Comparison of ENCODE assay signal across 1 cellular context in the genomic region with DNA sequence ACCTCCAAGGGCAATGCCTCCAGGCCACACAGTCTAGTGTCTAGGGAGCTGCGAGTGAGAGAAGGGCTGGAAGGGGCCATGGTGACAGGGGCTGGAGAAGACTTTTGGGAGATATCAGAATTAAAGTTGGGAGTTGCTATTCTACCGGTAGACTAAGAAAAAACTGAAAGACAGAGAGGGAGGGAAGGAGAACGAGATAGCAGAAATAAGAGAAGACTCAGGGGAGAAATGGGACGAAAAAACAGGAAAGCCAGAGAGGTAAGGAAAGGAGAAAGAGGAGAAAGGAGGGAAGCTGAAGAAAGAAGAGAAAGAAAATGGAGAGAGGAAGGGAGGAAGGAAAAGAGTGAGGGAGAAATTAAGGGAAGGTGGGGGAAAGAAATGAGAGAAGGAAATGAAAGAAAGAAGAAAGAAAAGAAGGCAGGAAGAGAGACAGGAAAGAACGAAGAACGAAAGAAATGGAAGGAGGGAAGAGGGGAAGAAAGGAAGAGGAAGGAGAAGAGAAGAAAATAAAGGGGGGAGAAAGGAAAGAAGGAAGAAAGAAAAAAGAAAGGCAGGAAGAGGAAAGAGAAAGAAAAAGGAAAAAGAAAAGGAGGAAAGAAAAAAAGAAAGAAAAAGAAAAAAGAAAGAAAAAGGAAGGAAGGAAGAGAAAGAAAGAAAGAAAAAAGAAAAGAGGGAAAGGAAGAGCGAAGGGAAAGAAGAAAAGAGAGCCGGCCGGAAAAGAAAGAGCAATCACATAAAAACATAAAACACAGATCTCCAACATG.
A peak's percentile ranks its signal among the peaks of the same experiment; 100 is the strongest.
TF ChIP-seq lines count a peak whose summit lies in the region.

No MANE protein-coding gene starts in this region.

TF ChIP-seq in HEK293, 187 proteins besides CTCF, POLR2A, EP300 and RAD21 (continued from another document and continues in another):
- TF ChIP-seq ZNF184 (tag by site-specific recombination; IDR thresholded peaks at IDR 0.05) (no peak), ZNF610 (tag by site-specific recombination; IDR thresholded peaks at IDR 0.05; ENCODE audit: borderline replicate concordance) (0 out of 2 replicates have a peak, but pooled peaks have one; percentile 52), ZNF146 (tag by site-specific recombination; IDR thresholded peaks at IDR 0.05) (no peak), ZNF394 (tag by site-specific recombination; IDR thresholded peaks at IDR 0.05; ENCODE audit: borderline replicate concordance) (peak; percentile 33; the same call in 1 of the 2 replicates), ZNF48 (tag by site-specific recombination; IDR thresholded peaks at IDR 0.05) (no peak), ZNF560 (tag by site-specific recombination; IDR thresholded peaks at IDR 0.05; ENCODE audit: borderline replicate concordance) (no peak), ZNF426 (tag by site-specific recombination; IDR thresholded peaks at IDR 0.05) (no peak), ZBTB17 (tag by site-specific recombination; IDR thresholded peaks at IDR 0.05) (no peak), ZNF223 (tag by site-specific recombination; IDR thresholded peaks at IDR 0.05) (no peak), HOXA7 (CRISPR knock-in tag; IDR thresholded peaks at IDR 0.05; ENCODE audit: borderline replicate concordance) (no peak), RBAK (tag by site-specific recombination; IDR thresholded peaks at IDR 0.05) (no peak; the same call in 1 of the 2 replicates), ZNF292 (tag by site-specific recombination; IDR thresholded peaks at IDR 0.05; ENCODE audit: borderline replicate concordance, low read depth) (no peak), ZNF621 (tag by site-specific recombination; IDR thresholded peaks at IDR 0.05) (no peak), ZNF558 (tag by site-specific recombination; IDR thresholded peaks at IDR 0.05) (peak; percentile 57; the same call in 1 of the 2 replicates), ZNF221 (tag by site-specific recombination; IDR thresholded peaks at IDR 0.05; ENCODE audit: borderline replicate concordance) (no peak), ZIC2 (tag by site-specific recombination; IDR thresholded peaks at IDR 0.05) (no peak), GLI2 (tag by site-specific recombination; IDR thresholded peaks at IDR 0.05; ENCODE audit: borderline replicate concordance, low read depth) (no peak), ZNF660 (tag by site-specific recombination; IDR thresholded peaks at IDR 0.05) (no peak), KLF10 (tag by site-specific recombination; IDR thresholded peaks at IDR 0.05) (no peak), SALL2 (tag by site-specific recombination; IDR thresholded peaks at IDR 0.05; ENCODE audit: borderline replicate concordance) (peak; percentile 87; the same call in 1 of the 2 replicates), ZNF596 (tag by site-specific recombination; IDR thresholded peaks at IDR 0.05) (no peak), ZNF23 (tag by site-specific recombination; IDR thresholded peaks at IDR 0.05; ENCODE audit: borderline replicate concordance) (no peak; the same call in 1 of the 2 replicates), ZNF791 (tag by site-specific recombination; IDR thresholded peaks at IDR 0.05) (no peak), ZNF211 (tag by site-specific recombination; IDR thresholded peaks at IDR 0.05; ENCODE audit: low read depth) (no peak), ZNF175 (tag by site-specific recombination; IDR thresholded peaks at IDR 0.05) (no peak), ZNF335 (tag by site-specific recombination; conservative IDR thresholded peaks at IDR 0.05) (peak; percentile 96), ZNF670 (tag by site-specific recombination; IDR thresholded peaks at IDR 0.05; ENCODE audit: low read depth) (no peak), ZNF777 (tag by site-specific recombination; IDR thresholded peaks at IDR 0.05; ENCODE audit: borderline replicate concordance) (no peak), ZNF121 (tag by site-specific recombination; IDR thresholded peaks at IDR 0.05) (no peak), MEIS1 (CRISPR knock-in tag; IDR thresholded peaks at IDR 0.05; ENCODE audit: borderline replicate concordance) (no peak), YY2 (tag by site-specific recombination; IDR thresholded peaks at IDR 0.05) (no peak), MYNN (tag by site-specific recombination; IDR thresholded peaks at IDR 0.05; ENCODE audit: borderline replicate concordance) (0 out of 2 replicates have a peak, but pooled peaks have one; percentile 21), ZNF174 (tag by site-specific recombination; IDR thresholded peaks at IDR 0.05) (no peak), SP3 (tag by site-specific recombination; IDR thresholded peaks at IDR 0.05) (no peak), REPIN1 (tag by site-specific recombination; IDR thresholded peaks at IDR 0.05; ENCODE audit: low read depth) (no peak), ZFP41 (tag by site-specific recombination; IDR thresholded peaks at IDR 0.05; ENCODE audit: borderline replicate concordance) (0 out of 2 replicates have a peak, but pooled peaks have one; percentile 53), ZNF707 (tag by site-specific recombination; IDR thresholded peaks at IDR 0.05) (no peak), ZNF473 (tag by site-specific recombination; IDR thresholded peaks at IDR 0.05) (peak; percentile 59; the same call in 1 of the 2 replicates), ZSCAN16 (tag by site-specific recombination; IDR thresholded peaks at IDR 0.05) (no peak), ZNF747 (tag by site-specific recombination; IDR thresholded peaks at IDR 0.05) (no peak), GFI1B (tag by site-specific recombination; IDR thresholded peaks at IDR 0.05) (no peak), ZNF664 (tag by site-specific recombination; IDR thresholded peaks at IDR 0.05) (no peak; the same call in 1 of the 2 replicates), ZFP3 (tag by site-specific recombination; IDR thresholded peaks at IDR 0.05; ENCODE audit: low read depth) (no peak), ZBTB1 (tag by site-specific recombination; IDR thresholded peaks at IDR 0.05) (no peak), ZNF768 (tag by site-specific recombination; IDR thresholded peaks at IDR 0.05) (no peak), ZNF416 (tag by site-specific recombination; IDR thresholded peaks at IDR 0.05) (no peak)
- TF ChIP-seq, protein P1, sequence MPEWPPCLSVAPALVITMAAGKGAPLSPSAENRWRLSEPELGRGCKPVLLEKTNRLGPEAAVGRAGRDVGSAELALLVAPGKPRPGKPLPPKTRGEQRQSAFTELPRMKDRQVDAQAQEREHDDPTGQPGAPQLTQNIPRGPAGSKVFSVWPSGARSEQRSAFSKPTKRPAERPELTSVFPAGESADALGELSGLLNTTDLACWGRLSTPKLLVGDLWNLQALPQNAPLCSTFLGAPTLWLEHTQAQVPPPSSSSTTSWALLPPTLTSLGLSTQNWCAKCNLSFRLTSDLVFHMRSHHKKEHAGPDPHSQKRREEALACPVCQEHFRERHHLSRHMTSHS (tag by site-specific recombination; IDR thresholded peaks at IDR 0.05), result no peak
- TF ChIP-seq, protein P2, sequence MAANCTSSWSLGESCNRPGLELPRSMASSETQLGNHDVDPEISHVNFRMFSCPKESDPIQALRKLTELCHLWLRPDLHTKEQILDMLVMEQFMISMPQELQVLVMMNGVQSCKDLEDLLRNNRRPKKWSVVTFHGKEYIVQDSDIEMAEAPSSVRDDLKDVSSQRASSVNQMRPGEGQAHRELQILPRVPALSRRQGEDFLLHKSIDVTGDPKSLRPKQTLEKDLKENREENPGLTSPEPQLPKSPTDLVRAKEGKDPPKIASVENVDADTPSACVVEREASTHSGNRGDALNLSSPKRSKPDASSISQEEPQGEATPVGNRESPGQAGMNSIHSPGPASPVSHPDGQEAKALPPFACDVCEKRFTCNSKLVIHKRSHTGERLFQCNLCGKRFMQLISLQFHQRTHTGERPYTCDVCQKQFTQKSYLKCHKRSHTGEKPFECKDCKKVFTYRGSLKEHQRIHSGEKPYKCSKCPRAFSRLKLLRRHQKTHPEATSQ (tag by site-specific recombination; IDR thresholded peaks at IDR 0.05), result no peak
- TF ChIP-seq, protein P3, sequence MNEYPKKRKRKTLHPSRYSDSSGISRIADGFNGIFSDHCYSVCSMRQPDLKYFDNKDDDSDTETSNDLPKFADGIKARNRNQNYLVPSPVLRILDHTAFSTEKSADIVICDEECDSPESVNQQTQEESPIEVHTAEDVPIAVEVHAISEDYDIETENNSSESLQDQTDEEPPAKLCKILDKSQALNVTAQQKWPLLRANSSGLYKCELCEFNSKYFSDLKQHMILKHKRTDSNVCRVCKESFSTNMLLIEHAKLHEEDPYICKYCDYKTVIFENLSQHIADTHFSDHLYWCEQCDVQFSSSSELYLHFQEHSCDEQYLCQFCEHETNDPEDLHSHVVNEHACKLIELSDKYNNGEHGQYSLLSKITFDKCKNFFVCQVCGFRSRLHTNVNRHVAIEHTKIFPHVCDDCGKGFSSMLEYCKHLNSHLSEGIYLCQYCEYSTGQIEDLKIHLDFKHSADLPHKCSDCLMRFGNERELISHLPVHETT (tag by site-specific recombination; IDR thresholded peaks at IDR 0.05), result peak; percentile 74
- TF ChIP-seq, protein P4, sequence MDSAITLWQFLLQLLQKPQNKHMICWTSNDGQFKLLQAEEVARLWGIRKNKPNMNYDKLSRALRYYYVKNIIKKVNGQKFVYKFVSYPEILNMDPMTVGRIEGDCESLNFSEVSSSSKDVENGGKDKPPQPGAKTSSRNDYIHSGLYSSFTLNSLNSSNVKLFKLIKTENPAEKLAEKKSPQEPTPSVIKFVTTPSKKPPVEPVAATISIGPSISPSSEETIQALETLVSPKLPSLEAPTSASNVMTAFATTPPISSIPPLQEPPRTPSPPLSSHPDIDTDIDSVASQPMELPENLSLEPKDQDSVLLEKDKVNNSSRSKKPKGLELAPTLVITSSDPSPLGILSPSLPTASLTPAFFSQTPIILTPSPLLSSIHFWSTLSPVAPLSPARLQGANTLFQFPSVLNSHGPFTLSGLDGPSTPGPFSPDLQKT (IDR thresholded peaks at IDR 0.05; ENCODE audit: borderline replicate concordance, low read depth, low read length), result no peak
- TF ChIP-seq, protein P5, sequence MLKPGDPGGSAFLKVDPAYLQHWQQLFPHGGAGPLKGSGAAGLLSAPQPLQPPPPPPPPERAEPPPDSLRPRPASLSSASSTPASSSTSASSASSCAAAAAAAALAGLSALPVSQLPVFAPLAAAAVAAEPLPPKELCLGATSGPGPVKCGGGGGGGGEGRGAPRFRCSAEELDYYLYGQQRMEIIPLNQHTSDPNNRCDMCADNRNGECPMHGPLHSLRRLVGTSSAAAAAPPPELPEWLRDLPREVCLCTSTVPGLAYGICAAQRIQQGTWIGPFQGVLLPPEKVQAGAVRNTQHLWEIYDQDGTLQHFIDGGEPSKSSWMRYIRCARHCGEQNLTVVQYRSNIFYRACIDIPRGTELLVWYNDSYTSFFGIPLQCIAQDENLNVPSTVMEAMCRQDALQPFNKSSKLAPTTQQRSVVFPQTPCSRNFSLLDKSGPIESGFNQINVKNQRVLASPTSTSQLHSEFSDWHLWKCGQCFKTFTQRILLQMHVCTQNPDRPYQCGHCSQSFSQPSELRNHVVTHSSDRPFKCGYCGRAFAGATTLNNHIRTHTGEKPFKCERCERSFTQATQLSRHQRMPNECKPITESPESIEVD (tag by site-specific recombination; IDR thresholded peaks at IDR 0.05), result no peak
- TF ChIP-seq, protein P6, sequence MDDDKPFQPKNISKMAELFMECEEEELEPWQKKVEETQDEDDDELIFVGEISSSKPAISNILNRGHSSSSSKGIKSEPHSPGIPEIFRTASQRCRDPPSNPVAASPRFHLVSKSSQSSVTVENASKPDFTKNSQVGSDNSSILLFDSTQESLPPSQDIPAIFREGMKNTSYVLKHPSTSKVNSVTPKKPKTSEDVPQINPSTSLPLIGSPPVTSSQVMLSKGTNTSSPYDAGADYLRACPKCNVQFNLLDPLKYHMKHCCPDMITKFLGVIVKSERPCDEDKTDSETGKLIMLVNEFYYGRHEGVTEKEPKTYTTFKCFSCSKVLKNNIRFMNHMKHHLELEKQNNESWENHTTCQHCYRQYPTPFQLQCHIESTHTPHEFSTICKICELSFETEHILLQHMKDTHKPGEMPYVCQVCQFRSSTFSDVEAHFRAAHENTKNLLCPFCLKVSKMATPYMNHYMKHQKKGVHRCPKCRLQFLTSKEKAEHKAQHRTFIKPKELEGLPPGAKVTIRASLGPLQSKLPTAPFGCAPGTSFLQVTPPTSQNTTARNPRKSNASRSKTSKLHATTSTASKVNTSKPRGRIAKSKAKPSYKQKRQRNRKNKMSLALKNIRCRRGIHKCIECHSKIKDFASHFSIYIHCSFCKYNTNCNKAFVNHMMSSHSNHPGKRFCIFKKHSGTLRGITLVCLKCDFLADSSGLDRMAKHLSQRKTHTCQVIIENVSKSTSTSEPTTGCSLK (tag by site-specific recombination; IDR thresholded peaks at IDR 0.05), result no peak
- TF ChIP-seq, protein P7, sequence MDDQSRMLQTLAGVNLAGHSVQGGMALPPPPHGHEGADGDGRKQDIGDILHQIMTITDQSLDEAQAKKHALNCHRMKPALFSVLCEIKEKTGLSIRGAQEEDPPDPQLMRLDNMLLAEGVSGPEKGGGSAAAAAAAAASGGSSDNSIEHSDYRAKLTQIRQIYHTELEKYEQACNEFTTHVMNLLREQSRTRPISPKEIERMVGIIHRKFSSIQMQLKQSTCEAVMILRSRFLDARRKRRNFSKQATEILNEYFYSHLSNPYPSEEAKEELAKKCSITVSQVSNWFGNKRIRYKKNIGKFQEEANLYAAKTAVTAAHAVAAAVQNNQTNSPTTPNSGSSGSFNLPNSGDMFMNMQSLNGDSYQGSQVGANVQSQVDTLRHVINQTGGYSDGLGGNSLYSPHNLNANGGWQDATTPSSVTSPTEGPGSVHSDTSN (CRISPR knock-in tag; IDR thresholded peaks at IDR 0.05), result no peak
- TF ChIP-seq, protein P8, sequence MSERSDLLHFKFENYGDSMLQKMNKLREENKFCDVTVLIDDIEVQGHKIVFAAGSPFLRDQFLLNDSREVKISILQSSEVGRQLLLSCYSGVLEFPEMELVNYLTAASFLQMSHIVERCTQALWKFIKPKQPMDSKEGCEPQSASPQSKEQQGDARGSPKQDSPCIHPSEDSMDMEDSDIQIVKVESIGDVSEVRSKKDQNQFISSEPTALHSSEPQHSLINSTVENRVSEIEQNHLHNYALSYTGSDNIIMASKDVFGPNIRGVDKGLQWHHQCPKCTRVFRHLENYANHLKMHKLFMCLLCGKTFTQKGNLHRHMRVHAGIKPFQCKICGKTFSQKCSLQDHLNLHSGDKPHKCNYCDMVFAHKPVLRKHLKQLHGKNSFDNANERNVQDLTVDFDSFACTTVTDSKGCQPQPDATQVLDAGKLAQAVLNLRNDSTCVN (tag by site-specific recombination; optimal IDR thresholded peaks at IDR 0.05), result no peak
- TF ChIP-seq, protein P9, sequence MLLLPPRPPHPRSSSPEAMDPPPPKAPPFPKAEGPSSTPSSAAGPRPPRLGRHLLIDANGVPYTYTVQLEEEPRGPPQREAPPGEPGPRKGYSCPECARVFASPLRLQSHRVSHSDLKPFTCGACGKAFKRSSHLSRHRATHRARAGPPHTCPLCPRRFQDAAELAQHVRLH (tag by site-specific recombination; IDR thresholded peaks at IDR 0.05), result peak; percentile 69; the same call in 1 of the 2 replicates
- TF ChIP-seq, protein P10, sequence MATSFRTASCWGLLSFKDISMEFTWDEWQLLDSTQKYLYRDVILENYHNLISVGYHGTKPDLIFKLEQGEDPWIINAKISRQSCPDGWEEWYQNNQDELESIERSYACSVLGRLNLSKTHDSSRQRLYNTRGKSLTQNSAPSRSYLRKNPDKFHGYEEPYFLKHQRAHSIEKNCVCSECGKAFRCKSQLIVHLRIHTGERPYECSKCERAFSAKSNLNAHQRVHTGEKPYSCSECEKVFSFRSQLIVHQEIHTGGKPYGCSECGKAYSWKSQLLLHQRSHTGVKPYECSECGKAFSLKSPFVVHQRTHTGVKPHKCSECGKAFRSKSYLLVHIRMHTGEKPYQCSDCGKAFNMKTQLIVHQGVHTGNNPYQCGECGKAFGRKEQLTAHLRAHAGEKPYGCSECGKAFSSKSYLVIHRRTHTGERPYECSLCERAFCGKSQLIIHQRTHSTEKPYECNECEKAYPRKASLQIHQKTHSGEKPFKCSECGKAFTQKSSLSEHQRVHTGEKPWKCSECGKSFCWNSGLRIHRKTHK (tag by site-specific recombination; IDR thresholded peaks at IDR 0.05), result no peak
